In genomic region chr4:155924637-155925036, GRCh38 we compare ENCODE assay signal across 24 cellular contexts. TPM values are rescaled to one million over a fixed set of nuclear protein-coding genes. Genes with fewer than 3 reads are reported as not detected.
DNase-seq lines count a peak whose midpoint lies in the region; ATAC-seq and TF ChIP-seq lines count a peak whose summit lies in the region.
"Had no signal": no experiment of that assay in that cellular context is flagged by ENCODE, and none has a peak within 500 bp of the region (broad histone marks: within the 10 kb centered on the region; RNA-seq: fewer than 3 reads in every experiment).

No MANE protein-coding gene starts in this region.

- H3K79me2 ChIP-seq in GM23338 (replicated peaks; ENCODE audit: insufficient read depth), result no peaks in the 10 kb centered on the region

- no peaks in the 10 kb centered on the region for H4K20me1 ChIP-seq in GM23338 (replicated peaks; ENCODE audit: insufficient read depth)
- H4K20me1 ChIP-seq: BLaER1 treated with 17β-estradiol and CSF1 and Interleukin-3, amounts not matched to agents 10 nM and 100 nM had no signal

- no peaks in the 10 kb centered on the region for H3K27me3 Mint-ChIP-seq in GM23338 (ENCODE audit: insufficient read depth, low read depth, poor library complexity)
- H3K27me3 Mint-ChIP-seq: CD4-positive, alpha-beta T cell; CD8-positive, alpha-beta memory T cell had no signal

- peaks cover 10% of the 10 kb centered on the region; the same call in 2 of the 3 replicates for H3K36me3 Mint-ChIP-seq in GM23338 (ENCODE audit: low read depth)

- no peak for TF ChIP-seq CTCF in GM23338 (conservative IDR thresholded peaks at IDR 0.05; ENCODE audit: low read depth in 2 of 2)
- no peak for TF ChIP-seq CTCF in body of pancreas (IDR thresholded peaks at IDR 0.05)
- TF ChIP-seq CTCF in right lobe of liver (IDR thresholded peaks at IDR 0.05), result no peak

- no peak overlapping the region for H3K27ac Mint-ChIP-seq in GM23338
- H3K27ac Mint-ChIP-seq: CD14-positive monocyte; CD4-positive, alpha-beta T cell; H9 had no signal

- H3K9me2 ChIP-seq in GM23338 (ENCODE audit: insufficient read depth), result 0 out of 2 replicates have a peak, but pooled peaks cover 6% of the 10 kb centered on the region

- H3K9me3 ChIP-seq in body of pancreas (no peaks in the 10 kb centered on the region), right lobe of liver (no peaks in the 10 kb centered on the region)
- H3K9me3 ChIP-seq: A549, BE2C had no signal

- intact Hi-C loops in body of pancreas (cut with DNase I) (no loop called here), right lobe of liver (cut with DNase I) (no loop called here)

- no peak overlapping the region for H3K27ac ChIP-seq in GM23338 (ENCODE audit: low read depth)
- peak overlapping the region in 2 of 4 donors; percentile 16 to 26 for H3K27ac ChIP-seq in body of pancreas
- H3K27ac ChIP-seq in right lobe of liver, result peak overlapping the region; percentile 8 to 88 (median 82)
- H3K27ac ChIP-seq: A549; BLaER1 treated with 17β-estradiol and CSF1 and Interleukin-3, amounts not matched to agents 10 nM and 100 nM; GM23248 had no signal

- 20 to 46% methylated on average over 3 of the region's 3 CpGs for WGBS in body of pancreas, 2 donors
- WGBS in right lobe of liver (ENCODE audit: insufficient coverage, low coverage, low lambda C conversion rate, missing lambda C conversion rate), result 13% methylated on average over 3 of the region's 3 CpGs

- peaks cover 14% of the 10 kb centered on the region for H3K9me3 Mint-ChIP-seq in GM23338
- H3K9me3 Mint-ChIP-seq: CD4-positive, alpha-beta T cell; CD8-positive, alpha-beta memory T cell had no signal

- H3K4me1 ChIP-seq in GM23338 (ENCODE audit: insufficient read depth), result no peaks in the 10 kb centered on the region
- peaks cover 9% of the 10 kb centered on the region for H3K4me1 ChIP-seq in body of pancreas
- H3K4me1 ChIP-seq in right lobe of liver, result peaks cover 0 to 41% (median 10%) of the 10 kb centered on the region in 4 donors
- H3K4me1 ChIP-seq: A549; BE2C; BLaER1 treated with 17β-estradiol and CSF1 and Interleukin-3, amounts not matched to agents 10 nM and 100 nM had no signal

- H2AFZ ChIP-seq in GM23338, result 0 out of 2 replicates have a peak overlapping the region, but pooled peaks have one; percentile 32
- H2AFZ ChIP-seq: GM23248 had no signal

- H3K36me3 ChIP-seq in GM23338 (ENCODE audit: insufficient read depth) (peaks cover 9% of the 10 kb centered on the region; the same call in 1 of the 2 replicates), body of pancreas (replicated peaks in 1 of 2; ENCODE audit: insufficient read depth in 1 of 2, low read depth in 2 of 2) (peaks cover 0 to 3% of the 10 kb centered on the region in 2 donors), right lobe of liver (peaks cover 0 to 10% (median 5%) of the 10 kb centered on the region in 4 donors)
- H3K36me3 ChIP-seq: BE2C had no signal

- no peak for TF ChIP-seq POLR2A in body of pancreas (IDR thresholded peaks at IDR 0.05)
- no peak for TF ChIP-seq POLR2A in right lobe of liver (IDR thresholded peaks at IDR 0.05)
- TF ChIP-seq POLR2A in erythroblast (IDR thresholded peaks at IDR 0.05; ENCODE audit: low read length), result no peak

- DNase-seq in GM23338 (ENCODE audit: low spot score) (no peak), body of pancreas (no peak), right lobe of liver (peak in 1 of 3 donors; percentile 76), erythroblast (lab: John Stamatoyannopoulos, UW) (no peak), NCI-H2196 (lab: John Stamatoyannopoulos, UW; ENCODE audit: unreplicated experiment) (no peak)
- DNase-seq in activated CD4-positive, alpha-beta T cell treated with anti-CD3 and anti-CD28 coated beads for 4 hours, result no peak
- DNase-seq: 8988T; ACHN; AML-193; BE2C; CD4-positive, alpha-beta T cell; CD8-positive, alpha-beta memory T cell; DMS 273 treated with DMSO at 0.1 percent for 48 hours; DMS79; EL; GDM1; GM23248; H9 had no signal

- no peak overlapping the region for H3K4me2 ChIP-seq in GM23338
- H3K4me2 ChIP-seq: A549; BLaER1 treated with 17β-estradiol and CSF1 and Interleukin-3, amounts not matched to agents 10 nM and 100 nM had no signal

- no peaks in the 10 kb centered on the region for H3K27me3 ChIP-seq in GM23338 (ENCODE audit: insufficient read depth)
- H3K27me3 ChIP-seq in body of pancreas, result no peaks in the 10 kb centered on the region
- no peaks in the 10 kb centered on the region for H3K27me3 ChIP-seq in right lobe of liver
- H3K27me3 ChIP-seq: BE2C; BLaER1 treated with 17β-estradiol and CSF1 and Interleukin-3, amounts not matched to agents 10 nM and 100 nM had no signal

- H3K4me3 ChIP-seq in GM23338 (no peak overlapping the region), body of pancreas (no peak overlapping the region), right lobe of liver (no peak overlapping the region)
- H3K4me3 ChIP-seq: A549; BLaER1 treated with 17β-estradiol and CSF1 and Interleukin-3, amounts not matched to agents 10 nM and 100 nM; GM12878; GM23248 had no signal

- H3K4me1 Mint-ChIP-seq in GM23338, result no peaks in the 10 kb centered on the region
- H3K4me1 Mint-ChIP-seq: CD14-positive monocyte; CD8-positive, alpha-beta memory T cell; H9 had no signal

- no peak overlapping the region for H3K4me3 Mint-ChIP-seq in GM23338
- H3K4me3 Mint-ChIP-seq: CD14-positive monocyte; CD4-positive, alpha-beta T cell; CD8-positive, alpha-beta memory T cell; H9 had no signal

- no peak for ATAC-seq in GM23338
- ATAC-seq in body of pancreas, result peak; percentile 38
- ATAC-seq in right lobe of liver, result peak; percentile 71 to 85 (median 82)
- ATAC-seq: A549, GM12878, HCT116 had no signal

- no peaks in the 10 kb centered on the region for H3F3A ChIP-seq in GM23338 (replicated peaks; ENCODE audit: low read depth)

TF ChIP-seq in GM23338, 12 proteins besides CTCF, POLR2A, EP300 and RAD21 (continues in another document):
- no peak for TF ChIP-seq CREB1 (CRISPR knock-in tag; IDR thresholded peaks at IDR 0.05; ENCODE audit: low read depth)
- TF ChIP-seq ETS1 (IDR thresholded peaks at IDR 0.05), result no peak
- TF ChIP-seq REST (IDR thresholded peaks at IDR 0.05; ENCODE audit: unreplicated experiment), result no peak

RNA-seq across cellular contexts. Expression of gene TDO2, which starts 21.1 kb away (rescaled TPM):
- total RNA-seq in GM23338 (2014; rRNA removed; shearing (Covaris generic)), result 0.10 TPM in 1 of 2 replicates, not detected in the other
- polyA plus RNA-seq in GM23338 (2016; fragmentation: Nextera tagmentation; extraction: Ambion mirVana), result not detected in 2 replicates
- total RNA-seq in body of pancreas (under 1 TPM in 1 of 2 donors, not detected in 1; 0.26 TPM), right lobe of liver (100 to 1,000 TPM; 158 to 634 (median 569) TPM)
- total RNA-seq: CD4-positive, alpha-beta T cell; CD8-positive, alpha-beta memory T cell; GM23248; H9 had no signal
- polyA plus RNA-seq: CD14-positive monocyte; CD8-positive, alpha-beta memory T cell; GM23248 had no signal

RNA-seq across cellular contexts. Expression of gene CTSO, which starts 29.0 kb away (rescaled TPM):
- total RNA-seq in GM23338 (2014; rRNA removed; shearing (Covaris generic)), result 0.78 and 0.83 TPM in 2 replicates
- polyA plus RNA-seq in GM23338 (2016; fragmentation: Nextera tagmentation; extraction: Ambion mirVana), result 0.44 and 0.73 TPM in 2 replicates
- total RNA-seq in body of pancreas (10 to 100 TPM; 10.9 to 13.7 TPM), right lobe of liver (10 to 100 TPM; 23.8 to 44.7 (median 26.1) TPM)

RNA-seq across cellular contexts. Expression of gene ASIC5, which starts 58.6 kb away (rescaled TPM):
- not detected in 2 replicates for total RNA-seq in GM23338 (2014; rRNA removed; shearing (Covaris generic))
- polyA plus RNA-seq in GM23338 (2016; fragmentation: Nextera tagmentation; extraction: Ambion mirVana), result not detected in 2 replicates
- total RNA-seq in body of pancreas (not detected), right lobe of liver (not detected)
- total RNA-seq: CD4-positive, alpha-beta T cell; CD8-positive, alpha-beta memory T cell; GM12878; GM23248; H4; H9 had no signal
- polyA plus RNA-seq: A549; CD14-positive monocyte; CD8-positive, alpha-beta memory T cell; GM12878; GM23248 had no signal

Comparison
In these comparisons a context has a peak if more than half of its experiments do, and no peak if none do; other contexts are left out.
1. RNA of gene TDO2, which starts 21.1 kb away (total RNA-seq): 158 to 634 TPM in right lobe of liver; 0.26 TPM in body of pancreas and 0.10 TPM in GM23338; every median in the first group is over 100 times any median in the second.